8 cellular contexts compared by ENCODE assay signal in genomic region chr18:53909668-53910067, GRCh38.
DNase-seq lines count a peak whose midpoint lies in the region; ATAC-seq lines count a peak whose summit lies in the region.

No MANE protein-coding gene starts in this region.

- ATAC-seq in GM18511 (IDR thresholded peaks at IDR 0.05; ENCODE audit: unreplicated experiment): peak; percentile 46
- ATAC-seq in GM19397 (IDR thresholded peaks at IDR 0.05; ENCODE audit: unreplicated experiment): no peak
- no peak for ATAC-seq in GM19328 (IDR thresholded peaks at IDR 0.05; ENCODE audit: unreplicated experiment)

- DNase-seq in AG20443 (ENCODE audit: low spot score): peak; percentile 42
- peak; percentile 49 for DNase-seq in M059J (ENCODE audit: low read depth)
- DNase-seq in epithelial cell of prostate (ENCODE audit: low read depth, low spot score): peak; percentile 1
- no peak for DNase-seq in NCI-H524 treated with DMSO at 0.1 percent for 48 hours (lab: John Stamatoyannopoulos, UW)
- no peak for DNase-seq in GOT3 (lab: John Stamatoyannopoulos, UW)

- H3K27ac ChIP-seq in epithelial cell of prostate: no peak overlapping the region

Comparison
In these comparisons a context has a peak if more than half of its experiments do, and no peak if none do; other contexts are left out.
1. DNase-seq: peak in AG20443 (single experiment), M059J (single experiment) and epithelial cell of prostate (single experiment); none in NCI-H524 treated with DMSO at 0.1 percent for 48 hours (single experiment) and GOT3 (single experiment).